8 cellular contexts compared by ENCODE assay signal in the genomic region with DNA sequence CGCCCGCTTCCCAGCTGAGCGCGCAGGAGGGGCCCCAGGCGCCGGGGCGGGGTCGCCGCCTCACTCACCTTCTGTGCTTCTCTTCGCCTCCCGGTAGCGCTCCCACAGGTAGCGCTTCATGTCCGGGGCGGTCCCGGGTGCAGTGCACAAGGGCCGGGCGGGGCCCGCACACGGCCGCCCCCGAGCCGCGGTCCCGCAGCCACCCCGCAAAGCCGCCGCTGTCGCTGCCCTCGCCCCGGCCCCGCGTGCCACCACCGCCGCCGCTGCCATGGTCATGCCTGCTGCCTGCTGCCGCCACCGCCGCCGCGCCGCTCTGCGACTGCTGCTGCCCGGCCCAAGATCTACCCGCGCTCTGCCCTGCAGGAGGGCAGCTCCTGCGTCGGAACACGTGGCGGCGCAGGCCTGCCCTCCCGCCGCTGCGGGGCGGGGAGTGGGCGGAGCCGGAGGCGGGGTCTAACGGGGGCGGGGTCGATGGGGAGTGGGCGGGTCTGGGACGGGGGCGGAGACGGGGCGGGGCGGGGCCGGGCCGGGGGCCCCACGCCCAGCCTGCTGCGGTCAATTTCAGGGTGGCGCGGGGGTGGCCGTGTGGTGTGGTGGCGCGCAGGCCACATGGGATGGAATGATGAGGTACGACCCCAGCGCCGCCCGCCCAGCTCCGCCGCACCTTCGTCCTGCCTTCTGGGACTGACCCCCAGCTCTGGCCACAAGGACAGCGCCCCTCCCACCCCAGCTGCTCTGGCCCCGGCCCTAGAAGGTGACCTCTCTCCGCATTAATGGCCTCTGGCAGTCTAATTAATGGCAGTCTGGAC. TPM values are rescaled to one million over a fixed set of nuclear protein-coding genes. Genes with fewer than 3 reads are reported as not detected.
DNase-seq lines count a peak whose midpoint lies in the region; ATAC-seq, FAIRE-seq and TF ChIP-seq lines count a peak whose summit lies in the region.

Gene NT5DC3 (minus strand): TSS at position 354 of the 809 bp plus-strand sequence. CDS start 78 bp downstream, at position 276.

- no TSS peak for BruUV-seq in HepG2 (replicated peaks; lab: Mats Ljungman, UMichigan)

- peak within 1 kb of the TSS; percentile 61 for H3K27ac ChIP-seq in HepG2 (ENCODE audit: extremely low read length, insufficient read depth, low read length)

- H3K4me1 Mint-ChIP-seq in activated CD4-positive, alpha-beta T cell treated with anti-CD3 and anti-CD28 coated beads, Interleukin-2, amount 10 ng/mL, durations not matched to agents 7 days and 5 days = peaks cover 18% of the 10 kb centered on the region

- H3K27ac Mint-ChIP-seq in activated CD4-positive, alpha-beta T cell treated with anti-CD3 and anti-CD28 coated beads, Interleukin-2, amount 10 ng/mL, durations not matched to agents 7 days and 5 days = peak within 1 kb of the TSS; percentile 84

- H3K79me2 ChIP-seq in HepG2 (ENCODE audit: insufficient read depth, low read length) = peaks cover 39% of the 10 kb centered on the region

- WGBS in HepG2 (ENCODE audit: low lambda C conversion rate) = 2% methylated on average over 9 of the region's 86 CpGs

- TF ChIP-seq EP300 in HepG2 (IDR thresholded peaks at IDR 0.05; ENCODE audit: low read depth in 2 of 2, low read length in 2 of 2) = no peak
- TF ChIP-seq EP300 in HepG2 (CRISPR knock-in tag; IDR thresholded peaks at IDR 0.05; ENCODE audit: borderline replicate concordance) = no peak

- CTCF ChIA-PET in activated CD4-positive, alpha-beta T cell treated with anti-CD3 and anti-CD28 coated beads, Interleukin-2, amount 10 ng/mL, durations not matched to agents 7 days and 5 days (lab: Charles Lee) = interaction anchor here (0.8 to 2.1 kb wide), 4 partner anchors 10 to 125 kb away, joined by 3 to 6 read pairs (median 3); partner anchors contain the start of gene TDG
- CTCF ChIA-PET in HepG2 (lab: Yijun Ruan, JAX; ENCODE audit: low intra/inter-chr PET ratio, low total read pairs) = no interaction called here

- in situ Hi-C loops in HepG2 (cut with HindIII; ENCODE audit: extremely low pct_ligation_motif_present, low pct_unique_long_range_greater_than_20kb) = no loop called here

- peak within 1 kb of the TSS; percentile 82 for H3K4me2 ChIP-seq in HepG2 (ENCODE audit: low read depth, low read length)

- H3K27me3 ChIP-seq in HepG2 (ENCODE audit: control insufficient read depth in 1 of 2, insufficient read depth in 2 of 2, low read length in 2 of 2) = no peaks in the 10 kb centered on the region; a peak in 1 of 5 replicates

- peak; percentile 38; the same call in 1 of the 2 replicates for TF ChIP-seq CTCF in HepG2 (CRISPR knock-in tag; IDR thresholded peaks at IDR 0.05)

- peaks cover 14% of the 10 kb centered on the region for H4K20me1 ChIP-seq in HepG2 (ENCODE audit: insufficient read depth, low read length)

- peak within 1 kb of the TSS; percentile 78 for H3K4me3 Mint-ChIP-seq in activated CD4-positive, alpha-beta T cell treated with anti-CD3 and anti-CD28 coated beads, Interleukin-2, amount 10 ng/mL, durations not matched to agents 7 days and 5 days

- peak within 1 kb of the TSS; percentile 74 to 87 (median 75) for H3K4me3 ChIP-seq in HepG2 (replicated peaks in 1 of 3; ENCODE audit: insufficient read depth in 1 of 3, low read depth in 2 of 3, low read length in 3 of 3)

- no peak within 1 kb of the TSS for H2AFZ ChIP-seq in HepG2 (ENCODE audit: low read length)

- peaks cover 14% of the 10 kb centered on the region for H3K27me3 Mint-ChIP-seq in activated CD4-positive, alpha-beta T cell treated with anti-CD3 and anti-CD28 coated beads, Interleukin-2, amount 10 ng/mL, durations not matched to agents 7 days and 5 days

- H3K36me3 ChIP-seq in HepG2 (replicated peaks in 1 of 2; ENCODE audit: control insufficient read depth in 1 of 2, insufficient read depth in 2 of 2, low read length in 2 of 2) = no peaks in the 10 kb centered on the region

- H3K9me3 ChIP-seq in HepG2 (ENCODE audit: low read length) = no peaks in the 10 kb centered on the region

- DNase-seq in AG20443 (ENCODE audit: low spot score) (peak; percentile 95), NCI-H460 (ENCODE audit: extremely low read depth, low read depth) (peak; percentile 80), cortex of kidney (lab: John Stamatoyannopoulos, UW) (peak; percentile 26), HepG2 (ENCODE audit: low spot score) (peak; percentile 63)
- DNase-seq in activated CD4-positive, alpha-beta T cell treated with anti-CD3 and anti-CD28 coated beads, Interleukin-2, amount 10 ng/mL, durations not matched to agents 7 days and 5 days = peak; percentile 80
- DNase-seq in stimulated activated CD4-positive, alpha-beta T cell treated with anti-CD3 and anti-CD28 coated beads, Interleukin-2, amount 100 ng/mL, for 48 hours = peak; percentile 71 to 83

- peak; percentile 82 to 92 for TF ChIP-seq POLR2A in HepG2 (IDR thresholded peaks at IDR 0.05; ENCODE audit: insufficient read depth in 1 of 2, low read depth in 2 of 2, low read length in 2 of 2)

- H3K9ac ChIP-seq in HepG2 (ENCODE audit: insufficient read depth, low read depth, low read length) = peak within 1 kb of the TSS; percentile 72

- no peaks in the 10 kb centered on the region for H3K9me3 Mint-ChIP-seq in activated CD4-positive, alpha-beta T cell treated with anti-CD3 and anti-CD28 coated beads, Interleukin-2, amount 10 ng/mL, durations not matched to agents 7 days and 5 days

- H3K36me3 Mint-ChIP-seq in activated CD4-positive, alpha-beta T cell treated with anti-CD3 and anti-CD28 coated beads, Interleukin-2, amount 10 ng/mL, durations not matched to agents 7 days and 5 days (ENCODE audit: low read depth) = no peaks in the 10 kb centered on the region

- ATAC-seq in GM19023 (IDR thresholded peaks at IDR 0.05; ENCODE audit: unreplicated experiment) (peak; percentile 88), HG03175 (IDR thresholded peaks at IDR 0.05; ENCODE audit: unreplicated experiment) (peak; percentile 92), HepG2 (peak; percentile 79)

- POLR2A ChIA-PET in activated CD4-positive, alpha-beta T cell treated with anti-CD3 and anti-CD28 coated beads, Interleukin-2, amount 10 ng/mL, durations not matched to agents 7 days and 5 days (lab: Charles Lee) = no interaction called here
- POLR2A ChIA-PET in HepG2 (lab: Yijun Ruan, JAX) = interaction anchor here (1.0 to 3.0 kb wide), 7 partner anchors 14 to 125 kb away, joined by 3 to 15 read pairs (median 5); partner anchors contain the start of genes HSP90B1 and TDG

- intact Hi-C loops in HepG2 (cut with micrococcal nuclease; ENCODE audit: unreplicated experiment) = loop anchor here (1.0 to 2.0 kb wide), 2 partner anchors 14 to 88 kb away; no protein-coding TSS in a partner anchor

- FAIRE-seq in HepG2 (lab: Jason Lieb, UNC) = no peak

- peaks cover 48% of the 10 kb centered on the region for H3K4me1 ChIP-seq in HepG2 (ENCODE audit: insufficient read depth, low read length)

- peak; percentile 66 for TF ChIP-seq RAD21 in HepG2 (CRISPR knock-in tag; IDR thresholded peaks at IDR 0.05)

TF ChIP-seq in HepG2, 621 proteins besides CTCF, POLR2A, EP300 and RAD21 (continues in another document):
- TF ChIP-seq, protein P1, sequence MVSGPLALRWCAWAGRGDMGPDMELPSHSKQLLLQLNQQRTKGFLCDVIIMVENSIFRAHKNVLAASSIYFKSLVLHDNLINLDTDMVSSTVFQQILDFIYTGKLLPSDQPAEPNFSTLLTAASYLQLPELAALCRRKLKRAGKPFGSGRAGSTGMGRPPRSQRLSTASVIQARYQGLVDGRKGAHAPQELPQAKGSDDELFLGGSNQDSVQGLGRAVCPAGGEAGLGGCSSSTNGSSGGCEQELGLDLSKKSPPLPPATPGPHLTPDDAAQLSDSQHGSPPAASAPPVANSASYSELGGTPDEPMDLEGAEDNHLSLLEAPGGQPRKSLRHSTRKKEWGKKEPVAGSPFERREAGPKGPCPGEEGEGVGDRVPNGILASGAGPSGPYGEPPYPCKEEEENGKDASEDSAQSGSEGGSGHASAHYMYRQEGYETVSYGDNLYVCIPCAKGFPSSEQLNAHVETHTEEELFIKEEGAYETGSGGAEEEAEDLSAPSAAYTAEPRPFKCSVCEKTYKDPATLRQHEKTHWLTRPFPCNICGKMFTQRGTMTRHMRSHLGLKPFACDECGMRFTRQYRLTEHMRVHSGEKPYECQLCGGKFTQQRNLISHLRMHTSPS (CRISPR knock-in tag; IDR thresholded peaks at IDR 0.05; ENCODE audit: low read depth) = peak; percentile 50; the same call in 1 of the 2 replicates
- no peak for TF ChIP-seq ZNF737 (CRISPR knock-in tag; IDR thresholded peaks at IDR 0.05; ENCODE audit: borderline replicate concordance)
- TF ChIP-seq ZNF3 (CRISPR knock-in tag; IDR thresholded peaks at IDR 0.05) = no peak

RNA-seq across cellular contexts. Expression of gene NT5DC3, which starts in this region (rescaled TPM):
- 11.2 and 15.1 TPM in 2 replicates for total RNA-seq in NCI-H460 (2014; rRNA removed; shearing (Covaris generic))
- polyA plus RNA-seq in NCI-H460 (2014; cell fraction: nucleus; rRNA removed) = 13.5 and 14.4 TPM in 2 replicates
- 1 to 10 TPM; 3.5 to 4.3 TPM for total RNA-seq in activated CD4-positive, alpha-beta T cell treated with anti-CD3 and anti-CD28 coated beads, Interleukin-2, amount 10 ng/mL, durations not matched to agents 7 days and 5 days
- total RNA-seq in HepG2 (2016; rRNA removed; fragmentation: Illumina TruSeq; extraction: Trizol) = 6.6 and 7.4 TPM in 2 replicates
- 1.7 and 2.3 TPM in 2 replicates for total RNA-seq in HepG2 (2016; cell fraction: cytosol; rRNA removed; fragmentation: Illumina TruSeq; extraction: Trizol; ENCODE audit: low read depth)
- total RNA-seq in HepG2 (2016; cell fraction: insoluble cytoplasmic fraction; rRNA removed; fragmentation: Illumina TruSeq; extraction: Trizol) = 6.1 and 6.6 TPM in 2 replicates
- 2.8 and 2.9 TPM in 2 replicates for total RNA-seq in HepG2 (2016; cell fraction: membrane; rRNA removed; fragmentation: Illumina TruSeq; extraction: Trizol)
- 8.2 and 14.2 TPM in 2 replicates for total RNA-seq in HepG2 (2016; cell fraction: nucleus; rRNA removed; fragmentation: Illumina TruSeq; extraction: Trizol)
- polyA plus RNA-seq in HepG2 (2011; rRNA removed) = 2.8 and 3.2 TPM in 2 replicates
- 1.8 and 2.3 TPM in 2 replicates for polyA plus RNA-seq in HepG2 (2011; cell fraction: cytosol; rRNA removed)
- 4.3 and 4.9 TPM in 2 replicates for polyA plus RNA-seq in HepG2 (2011; cell fraction: nucleus; rRNA removed)
- polyA plus RNA-seq in HepG2 (2012) = 2.9 and 4.9 TPM in 2 replicates
- polyA plus RNA-seq in HepG2 (2016; cell fraction: cytosol; fragmentation: Illumina TruSeq; extraction: Trizol; ENCODE audit: low read depth) = 0.17 and 0.21 TPM in 2 replicates
- 3.7 and 4.3 TPM in 2 replicates for polyA plus RNA-seq in HepG2 (2016; cell fraction: insoluble cytoplasmic fraction; fragmentation: Illumina TruSeq; extraction: Trizol; ENCODE audit: low read depth)
- polyA plus RNA-seq in HepG2 (2016; cell fraction: membrane; fragmentation: Illumina TruSeq; extraction: Trizol; ENCODE audit: low read depth) = 0.42 and 0.64 TPM in 2 replicates
- polyA plus RNA-seq in HepG2 (2016; cell fraction: nucleus; fragmentation: Illumina TruSeq; extraction: Trizol; ENCODE audit: insufficient read depth, low read depth) = 14.0 and 14.9 TPM in 2 replicates
- 3.9 and 6.2 TPM in 2 replicates for polyA minus RNA-seq in HepG2 (2011; rRNA and poly(A)+ RNA removed; ENCODE audit: low replicate concordance)
- polyA minus RNA-seq in HepG2 (2011; cell fraction: cytosol; rRNA and poly(A)+ RNA removed) = 4.0 and 4.6 TPM in 2 replicates
- 7.8 and 12.2 TPM in 2 replicates for polyA minus RNA-seq in HepG2 (2011; cell fraction: nucleus; rRNA and poly(A)+ RNA removed)

Comparison
In these comparisons a context has a peak if more than half of its experiments do, and no peak if none do; other contexts are left out.
1. Peak in every context shown above with its lines: DNase-seq, ATAC-seq, H3K4me3 ChIP-seq and H3K27ac ChIP-seq.
2. DNase-seq: peak in every context shown above with its lines; median percentile 95 in AG20443; 80 in NCI-H460; 80 in activated CD4-positive, alpha-beta T cell treated with anti-CD3 and anti-CD28 coated beads, Interleukin-2, amount 10 ng/mL, durations not matched to agents 7 days and 5 days; 77 in stimulated activated CD4-positive, alpha-beta T cell treated with anti-CD3 and anti-CD28 coated beads, Interleukin-2, amount 100 ng/mL, for 48 hours; 63 in HepG2; 26 in cortex of kidney.